18 cellular contexts compared by ENCODE assay signal in the genomic region with DNA sequence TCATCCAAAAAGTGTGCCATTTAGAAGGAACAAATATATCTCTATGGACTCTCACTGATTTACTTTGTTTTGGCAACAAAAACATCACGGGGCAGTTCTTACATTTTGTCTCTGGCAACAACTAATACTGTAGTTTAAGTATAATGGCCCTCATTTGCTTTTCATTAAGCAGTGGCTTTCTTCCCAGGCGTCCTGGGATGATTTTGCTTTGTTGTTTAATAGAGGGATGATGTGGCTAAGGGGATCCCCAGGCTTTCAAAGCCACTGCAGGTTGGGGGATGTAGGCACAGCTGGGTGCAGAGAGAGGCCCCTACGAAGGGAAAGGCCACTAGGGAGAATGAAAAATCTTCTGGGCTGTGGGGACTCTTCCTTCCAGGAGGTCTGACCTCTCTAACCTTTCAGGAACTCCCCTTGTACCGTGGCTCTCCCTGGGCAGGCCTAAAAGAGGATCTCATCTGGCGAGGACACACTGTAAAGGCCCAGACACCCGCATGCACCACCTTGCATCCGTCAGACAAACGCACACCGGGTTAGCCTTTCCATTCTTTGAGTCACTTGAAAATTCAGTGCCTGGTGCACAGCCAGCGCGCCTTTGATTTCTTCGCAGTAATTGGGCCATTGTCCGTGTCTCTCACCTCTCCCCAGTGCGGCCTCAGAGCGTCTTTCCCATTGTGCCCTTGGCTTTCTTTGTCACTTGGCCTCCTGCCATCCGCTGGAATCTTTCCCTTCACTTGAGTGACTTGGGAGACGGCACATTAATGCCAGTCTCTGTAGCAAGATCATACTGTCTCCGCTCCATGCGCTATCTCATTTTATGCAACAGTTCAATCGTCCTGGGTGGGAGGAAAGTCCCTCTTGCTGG. TPM values are rescaled to one million over a fixed set of nuclear protein-coding genes. Genes with fewer than 3 reads are reported as not detected.
DNase-seq lines count a peak whose midpoint lies in the region; ATAC-seq and TF ChIP-seq lines count a peak whose summit lies in the region.
"Had no signal": no experiment of that assay in that cellular context is flagged by ENCODE, and none has a peak within 500 bp of the region (broad histone marks: within the 10 kb centered on the region; RNA-seq: fewer than 3 reads in every experiment).

No MANE protein-coding gene starts in this region.

- peaks cover 3% of the 10 kb centered on the region; the same call in 1 of the 2 replicates for H3K4me1 ChIP-seq in H9 (ENCODE audit: insufficient read depth, low read length)
- H3K4me1 ChIP-seq in iPS-18a (ENCODE audit: control insufficient read depth, low read depth, low read length) = peaks cover 23% of the 10 kb centered on the region
- no peaks in the 10 kb centered on the region for H3K4me1 ChIP-seq in A673 (ENCODE audit: insufficient read depth, low read length, poor library complexity, severe bottlenecking)

- no CpG with 5 or more reads among the region's 20 CpGs for WGBS in H9 (ENCODE audit: extremely low coverage, insufficient read length, low lambda C conversion rate)

- H3K18ac ChIP-seq in H9 (ENCODE audit: insufficient read length, low read depth, low read length) = no peak overlapping the region

- peaks cover 92% of the 10 kb centered on the region for H3K27me3 Mint-ChIP-seq in H9 (ENCODE audit: low read depth)

- no peak overlapping the region for H3T11ph ChIP-seq in H9 (ENCODE audit: low read length)

- CTCF ChIA-PET in A673 (lab: Charles Lee) = no interaction called here

- no peaks in the 10 kb centered on the region for H3K36me3 ChIP-seq in iPS-18a (ENCODE audit: control insufficient read depth, low read depth, low read length)
- no peaks in the 10 kb centered on the region for H3K36me3 ChIP-seq in A673 (ENCODE audit: insufficient read depth, low read length, poor library complexity, severe bottlenecking)

- H3K23ac ChIP-seq in H9 (ENCODE audit: insufficient read length, low read depth, low read length) = no peak overlapping the region

- no peak overlapping the region for H4K91ac ChIP-seq in H9 (ENCODE audit: insufficient read length, low read depth, low read length)

- DNase-seq in AG08395 (ENCODE audit: low spot score) = peak; percentile 36
- DNase-seq in H9 = peak; percentile 52
- DNase-seq in cerebellum (ENCODE audit: low spot score) = peak; percentile 43
- no peak for DNase-seq in T-helper 2 cell
- DNase-seq in D341Med (ENCODE audit: low spot score) = no peak
- DNase-seq in A673 (ENCODE audit: low spot score) = no peak
- DNase-seq: ACHN; activated CD4-positive, alpha-beta T cell treated with anti-CD3 and anti-CD28 coated beads for 36 hours; activated T-cell treated with anti-CD3 and anti-CD28 coated beads, Interleukin-2, amount 50 U/mL, for 48 hours; erythroblast; mammary epithelial cell; NCI-H187 treated with DMSO at 0.1 percent for 48 hours; SHP77; stimulated activated naive CD4-positive, alpha-beta T cell had no signal

- no peaks in the 10 kb centered on the region for H3K23me2 ChIP-seq in H9 (ENCODE audit: insufficient read length, low read depth, low read length, poor library complexity, severe bottlenecking)

- POLR2A ChIA-PET in A673 (lab: Charles Lee; ENCODE audit: low non-redundant PET) = no interaction called here

- H2AFZ ChIP-seq in H9 (ENCODE audit: low read length) = no peak overlapping the region

- intact Hi-C loops in A673 (cut with micrococcal nuclease; ENCODE audit: unreplicated experiment) = no loop called here

- H3K27me3 ChIP-seq in H9 (ENCODE audit: insufficient read depth, low read length) (peaks cover 7% of the 10 kb centered on the region; the same call in 1 of the 2 replicates), iPS-18a (ENCODE audit: control insufficient read depth, insufficient read depth, low read length) (peaks cover 79% of the 10 kb centered on the region), A673 (replicated peaks; ENCODE audit: insufficient read depth, low read depth, low read length, poor library complexity) (peaks cover 10% of the 10 kb centered on the region)

- no peak overlapping the region for H2BK12ac ChIP-seq in H9 (ENCODE audit: insufficient read length, low read depth, low read length)

- no peak overlapping the region for H2AK5ac ChIP-seq in H9 (ENCODE audit: insufficient read length, low read length)

- no peak overlapping the region for H3K4ac ChIP-seq in H9 (ENCODE audit: low read depth, low read length)

- H3K4me3 ChIP-seq in iPS-18a (ENCODE audit: low read length) (peak overlapping the region; percentile 34), A673 (ENCODE audit: low read depth, low read length, poor library complexity, severe bottlenecking) (no peak overlapping the region)
- H3K4me3 ChIP-seq: coronary artery, skin epidermis had no signal

- no TSS peak for BruUV-seq in A673 (replicated peaks; lab: Mats Ljungman, UMichigan)

- no peak overlapping the region for H3K27ac ChIP-seq in H9 (ENCODE audit: insufficient read length, low read depth, low read length)
- H3K27ac ChIP-seq in iPS-18a (ENCODE audit: low read length) = no peak overlapping the region
- no peak overlapping the region for H3K27ac ChIP-seq in A673 (ENCODE audit: low read depth, low read length, poor library complexity, severe bottlenecking)
- H3K27ac ChIP-seq: coronary artery had no signal

- no peak overlapping the region for H3K27ac Mint-ChIP-seq in H9
- H3K27ac Mint-ChIP-seq: activated CD4-positive, alpha-beta T cell treated with anti-CD3 and anti-CD28 coated beads for 36 hours had no signal

- H3K36me3 Mint-ChIP-seq in H9 (ENCODE audit: insufficient read depth in 1 of 3, low read depth in 3 of 3) = no peaks in the 10 kb centered on the region

- H3K14ac ChIP-seq in H9 (ENCODE audit: insufficient read depth, low read length) = no peak overlapping the region

- no peaks in the 10 kb centered on the region for H3K9me3 ChIP-seq in H9 (ENCODE audit: control insufficient read depth, low read depth, low read length)
- no peaks in the 10 kb centered on the region for H3K9me3 ChIP-seq in iPS-18a (ENCODE audit: control insufficient read depth, low read depth, low read length)
- no peaks in the 10 kb centered on the region for H3K9me3 ChIP-seq in A673 (ENCODE audit: low read depth, low read length, poor library complexity, severe bottlenecking)

- H3K79me2 ChIP-seq in H9 (ENCODE audit: insufficient read depth, low read length) = no peaks in the 10 kb centered on the region

- no peak overlapping the region for H2BK120ac ChIP-seq in H9 (ENCODE audit: low read depth, low read length, poor library complexity, severe bottlenecking)

- no peak overlapping the region for H2BK20ac ChIP-seq in H9 (ENCODE audit: low read depth, low read length, poor library complexity, severe bottlenecking)

- H3K9ac ChIP-seq in H9 (ENCODE audit: extremely low read depth, insufficient read length, low read length) = no peak overlapping the region
- no peak overlapping the region for H3K9ac ChIP-seq in iPS-18a (ENCODE audit: low read length)

- TF ChIP-seq CTCF in H9 (conservative IDR thresholded peaks at IDR 0.05) (no peak), A673 (conservative IDR thresholded peaks at IDR 0.05; ENCODE audit: low read depth, low read length) (no peak)

- H2BK5ac ChIP-seq in H9 (ENCODE audit: insufficient read length, low read length) = no peak overlapping the region

- H4K5ac ChIP-seq in H9 (ENCODE audit: insufficient read length, low read depth, low read length) = no peak overlapping the region

- H3K4me1 Mint-ChIP-seq in H9 = peaks cover 20 to 32% of the 10 kb centered on the region in 2 experiments
- H3K4me1 Mint-ChIP-seq: activated CD4-positive, alpha-beta T cell treated with anti-CD3 and anti-CD28 coated beads for 36 hours had no signal

- H3K4me2 ChIP-seq in H9 (ENCODE audit: insufficient read depth, insufficient read length, low read length) = peak overlapping the region; percentile 23

- H3K56ac ChIP-seq in H9 (ENCODE audit: insufficient read length, low read depth, low read length) = no peak overlapping the region

- ATAC-seq in GM18498 (IDR thresholded peaks at IDR 0.05; ENCODE audit: unreplicated experiment) = no peak
- ATAC-seq: activated CD4-positive, alpha-beta T cell treated with anti-CD3 and anti-CD28 coated beads for 36 hours had no signal

- no peak overlapping the region for H2BK15ac ChIP-seq in H9 (ENCODE audit: low read depth, low read length)

- peak overlapping the region; percentile 4 to 61; a peak in 4 of 5 replicates for H3K4me3 Mint-ChIP-seq in H9
- H3K4me3 Mint-ChIP-seq: activated CD4-positive, alpha-beta T cell treated with anti-CD3 and anti-CD28 coated beads for 36 hours had no signal

- no peaks in the 10 kb centered on the region for H3K79me1 ChIP-seq in H9 (ENCODE audit: insufficient read depth, low read depth, low read length, poor library complexity, severe bottlenecking)

- H4K8ac ChIP-seq in H9 (replicated peaks; ENCODE audit: insufficient read length, low read depth, low read length) = no peak overlapping the region

- H4K20me1 ChIP-seq in H9 (ENCODE audit: control insufficient read depth, insufficient read depth, insufficient read length) = no peaks in the 10 kb centered on the region

- H3K9me3 Mint-ChIP-seq in H9 = no peaks in the 10 kb centered on the region; a peak in 2 of 5 replicates

RNA-seq across cellular contexts. Expression of gene AFF3, which starts 40.3 kb away (rescaled TPM):
- 0.15 and 0.22 TPM in 2 replicates for total RNA-seq in H9 (2021)
- 69.8 TPM for total RNA-seq in cerebellum
- not detected in 2 replicates for total RNA-seq in A673 (2021)
- total RNA-seq: mammary epithelial cell had no signal

Comparison
In these comparisons a context has a peak if more than half of its experiments do, and no peak if none do; other contexts are left out.
1. DNase-seq: peak in AG08395 (single experiment), H9 (single experiment) and cerebellum (single experiment); none in T-helper 2 cell (0 of 5), D341Med (single experiment) and A673 (single experiment).
2. RNA of gene AFF3, which starts 40.3 kb away (total RNA-seq): 69.8 TPM in cerebellum (single experiment); 0.15 to 0.22 TPM in H9 and not detected in A673; every median in the first group is over 10 times any median in the second.